Comparison of ENCODE assay signal across 22 cellular contexts in the genomic region with DNA sequence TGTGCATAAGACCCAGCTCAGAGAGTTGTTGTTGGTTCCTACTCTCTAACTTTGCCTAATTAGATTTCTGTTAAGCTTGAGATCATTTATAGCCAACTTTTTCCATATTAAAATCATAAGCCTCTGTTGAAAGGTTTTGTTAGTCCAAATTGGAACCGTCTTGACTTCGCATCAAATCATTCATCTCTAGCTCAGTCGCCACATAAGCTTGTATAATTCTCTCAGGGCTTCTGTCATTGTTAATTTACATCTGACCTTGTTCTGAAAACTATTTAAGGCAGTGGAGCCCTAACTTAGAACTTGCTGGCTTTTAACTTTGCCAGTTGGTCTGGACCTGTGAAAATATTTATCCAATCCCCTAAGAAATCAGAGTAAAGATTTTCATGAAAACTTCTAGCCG.
"Had no signal": no experiment of that assay in that cellular context is flagged by ENCODE, and none has a peak within 500 bp of the region (broad histone marks: within the 10 kb centered on the region; RNA-seq: fewer than 3 reads in every experiment).

No MANE protein-coding gene starts in this region.

- H3K27me3 ChIP-seq: body of pancreas, cardiac muscle cell, right lobe of liver, testis had no signal

- H3K4me1 ChIP-seq: testis had no signal

- DNase-seq: activated CD4-positive, alpha-beta T cell treated with anti-CD3 and anti-CD28 coated beads, Interleukin-2, amount 50 U/mL, for 1 hour; body of pancreas; erythroblast; foreskin melanocyte; glutamatergic neuron; hippocampal formation; kidney glomerular epithelial cell; left ventricle myocardium inferior; nephron progenitor cell; right lobe of liver; SIG-M5; SK-N-SH; stimulated activated CD4-positive, alpha-beta T cell treated with anti-CD3 and anti-CD28 coated beads, Interleukin-1b, Interleukin-23, amount 100 ng/mL, for 48 hours; testis had no signal

- H3K36me3 Mint-ChIP-seq: mesothelial cell of epicardium, type B pancreatic cell had no signal

- H3K27ac ChIP-seq: body of pancreas, cardiac muscle cell, left ventricle myocardium inferior, right lobe of liver, skin epidermis, testis, VCaP had no signal

- H3K9me3 Mint-ChIP-seq: activated T-helper 17 cell treated with anti-CD3 and anti-CD28 coated beads, Interleukin-2, amount 50 U/mL, for 72 hours; nephron progenitor cell; T-helper 2 cell treated with Interferon-gamma antibody and Interleukin-4, amounts not matched to agents 5 μg/mL and 100 μg/mL, for 36 hours had no signal

- ATAC-seq: activated CD4-positive, CD25-positive, alpha-beta regulatory T cell treated with anti-CD3 and anti-CD28 coated beads, Interleukin-2, amount 50 U/mL, for 24 hours; activated T-helper 17 cell treated with anti-CD3 and anti-CD28 coated beads, Interleukin-2, amount 50 U/mL, for 72 hours; body of pancreas; right lobe of liver had no signal

- H3K36me3 ChIP-seq: cardiac muscle cell, left ventricle myocardium inferior, right lobe of liver had no signal

- H3K4me3 ChIP-seq: body of pancreas, cardiac muscle cell, left ventricle myocardium inferior, right lobe of liver, skin epidermis, testis had no signal

- H3K27ac Mint-ChIP-seq: activated T-helper 17 cell treated with anti-CD3 and anti-CD28 coated beads, Interleukin-2, amount 50 U/mL, for 72 hours; mesothelial cell of epicardium; T-helper 2 cell treated with Interferon-gamma antibody and Interleukin-4, amounts not matched to agents 5 μg/mL and 100 μg/mL, for 36 hours; type B pancreatic cell had no signal

- H3K9me3 ChIP-seq: body of pancreas, left ventricle myocardium inferior, right lobe of liver, SK-N-SH, testis had no signal

- H3K4me3 Mint-ChIP-seq: activated T-helper 17 cell treated with anti-CD3 and anti-CD28 coated beads, Interleukin-2, amount 50 U/mL, for 72 hours; mesothelial cell of epicardium; nephron progenitor cell; T-helper 2 cell treated with Interferon-gamma antibody and Interleukin-4, amounts not matched to agents 5 μg/mL and 100 μg/mL, for 36 hours; type B pancreatic cell had no signal

- H3K27me3 Mint-ChIP-seq: activated T-helper 17 cell treated with anti-CD3 and anti-CD28 coated beads, Interleukin-2, amount 50 U/mL, for 72 hours; type B pancreatic cell had no signal
